1 cellular context compared by ENCODE assay signal in the genomic region with DNA sequence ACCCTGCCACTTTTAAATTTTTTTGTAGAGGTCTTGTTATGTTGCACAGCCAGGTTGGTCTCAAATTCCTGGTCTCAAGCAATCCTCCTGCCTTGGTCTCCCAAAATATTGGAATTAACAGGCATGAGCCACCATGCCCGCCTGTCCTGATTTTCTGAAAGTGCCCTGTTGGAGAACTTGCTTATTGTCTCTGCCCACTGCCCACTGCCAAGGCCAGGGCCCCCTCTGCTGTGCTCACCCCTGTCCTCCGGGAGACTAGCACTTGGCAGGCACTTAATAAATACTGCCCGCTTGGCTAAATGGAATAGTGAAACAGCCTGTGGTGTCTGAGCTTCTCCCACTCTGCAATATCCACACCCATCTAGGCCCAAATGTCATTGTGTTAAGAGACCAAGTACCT.
TF ChIP-seq lines count a peak whose summit lies in the region.

No MANE protein-coding gene starts in this region.

TF ChIP-seq in WTC11, 78 proteins besides CTCF, POLR2A, EP300 and RAD21:
- TF ChIP-seq, protein P1, sequence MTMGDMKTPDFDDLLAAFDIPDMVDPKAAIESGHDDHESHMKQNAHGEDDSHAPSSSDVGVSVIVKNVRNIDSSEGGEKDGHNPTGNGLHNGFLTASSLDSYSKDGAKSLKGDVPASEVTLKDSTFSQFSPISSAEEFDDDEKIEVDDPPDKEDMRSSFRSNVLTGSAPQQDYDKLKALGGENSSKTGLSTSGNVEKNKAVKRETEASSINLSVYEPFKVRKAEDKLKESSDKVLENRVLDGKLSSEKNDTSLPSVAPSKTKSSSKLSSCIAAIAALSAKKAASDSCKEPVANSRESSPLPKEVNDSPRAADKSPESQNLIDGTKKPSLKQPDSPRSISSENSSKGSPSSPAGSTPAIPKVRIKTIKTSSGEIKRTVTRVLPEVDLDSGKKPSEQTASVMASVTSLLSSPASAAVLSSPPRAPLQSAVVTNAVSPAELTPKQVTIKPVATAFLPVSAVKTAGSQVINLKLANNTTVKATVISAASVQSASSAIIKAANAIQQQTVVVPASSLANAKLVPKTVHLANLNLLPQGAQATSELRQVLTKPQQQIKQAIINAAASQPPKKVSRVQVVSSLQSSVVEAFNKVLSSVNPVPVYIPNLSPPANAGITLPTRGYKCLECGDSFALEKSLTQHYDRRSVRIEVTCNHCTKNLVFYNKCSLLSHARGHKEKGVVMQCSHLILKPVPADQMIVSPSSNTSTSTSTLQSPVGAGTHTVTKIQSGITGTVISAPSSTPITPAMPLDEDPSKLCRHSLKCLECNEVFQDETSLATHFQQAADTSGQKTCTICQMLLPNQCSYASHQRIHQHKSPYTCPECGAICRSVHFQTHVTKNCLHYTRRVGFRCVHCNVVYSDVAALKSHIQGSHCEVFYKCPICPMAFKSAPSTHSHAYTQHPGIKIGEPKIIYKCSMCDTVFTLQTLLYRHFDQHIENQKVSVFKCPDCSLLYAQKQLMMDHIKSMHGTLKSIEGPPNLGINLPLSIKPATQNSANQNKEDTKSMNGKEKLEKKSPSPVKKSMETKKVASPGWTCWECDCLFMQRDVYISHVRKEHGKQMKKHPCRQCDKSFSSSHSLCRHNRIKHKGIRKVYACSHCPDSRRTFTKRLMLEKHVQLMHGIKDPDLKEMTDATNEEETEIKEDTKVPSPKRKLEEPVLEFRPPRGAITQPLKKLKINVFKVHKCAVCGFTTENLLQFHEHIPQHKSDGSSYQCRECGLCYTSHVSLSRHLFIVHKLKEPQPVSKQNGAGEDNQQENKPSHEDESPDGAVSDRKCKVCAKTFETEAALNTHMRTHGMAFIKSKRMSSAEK (CRISPR knock-in tag; IDR thresholded peaks at IDR 0.05; ENCODE audit: borderline replicate concordance) = no peak
- TF ChIP-seq, protein P2, sequence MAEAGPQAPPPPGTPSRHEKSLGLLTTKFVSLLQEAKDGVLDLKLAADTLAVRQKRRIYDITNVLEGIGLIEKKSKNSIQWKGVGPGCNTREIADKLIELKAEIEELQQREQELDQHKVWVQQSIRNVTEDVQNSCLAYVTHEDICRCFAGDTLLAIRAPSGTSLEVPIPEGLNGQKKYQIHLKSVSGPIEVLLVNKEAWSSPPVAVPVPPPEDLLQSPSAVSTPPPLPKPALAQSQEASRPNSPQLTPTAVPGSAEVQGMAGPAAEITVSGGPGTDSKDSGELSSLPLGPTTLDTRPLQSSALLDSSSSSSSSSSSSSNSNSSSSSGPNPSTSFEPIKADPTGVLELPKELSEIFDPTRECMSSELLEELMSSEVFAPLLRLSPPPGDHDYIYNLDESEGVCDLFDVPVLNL (CRISPR knock-in tag; IDR thresholded peaks at IDR 0.05; ENCODE audit: borderline replicate concordance, low read depth) = no peak
- TF ChIP-seq, protein P3, sequence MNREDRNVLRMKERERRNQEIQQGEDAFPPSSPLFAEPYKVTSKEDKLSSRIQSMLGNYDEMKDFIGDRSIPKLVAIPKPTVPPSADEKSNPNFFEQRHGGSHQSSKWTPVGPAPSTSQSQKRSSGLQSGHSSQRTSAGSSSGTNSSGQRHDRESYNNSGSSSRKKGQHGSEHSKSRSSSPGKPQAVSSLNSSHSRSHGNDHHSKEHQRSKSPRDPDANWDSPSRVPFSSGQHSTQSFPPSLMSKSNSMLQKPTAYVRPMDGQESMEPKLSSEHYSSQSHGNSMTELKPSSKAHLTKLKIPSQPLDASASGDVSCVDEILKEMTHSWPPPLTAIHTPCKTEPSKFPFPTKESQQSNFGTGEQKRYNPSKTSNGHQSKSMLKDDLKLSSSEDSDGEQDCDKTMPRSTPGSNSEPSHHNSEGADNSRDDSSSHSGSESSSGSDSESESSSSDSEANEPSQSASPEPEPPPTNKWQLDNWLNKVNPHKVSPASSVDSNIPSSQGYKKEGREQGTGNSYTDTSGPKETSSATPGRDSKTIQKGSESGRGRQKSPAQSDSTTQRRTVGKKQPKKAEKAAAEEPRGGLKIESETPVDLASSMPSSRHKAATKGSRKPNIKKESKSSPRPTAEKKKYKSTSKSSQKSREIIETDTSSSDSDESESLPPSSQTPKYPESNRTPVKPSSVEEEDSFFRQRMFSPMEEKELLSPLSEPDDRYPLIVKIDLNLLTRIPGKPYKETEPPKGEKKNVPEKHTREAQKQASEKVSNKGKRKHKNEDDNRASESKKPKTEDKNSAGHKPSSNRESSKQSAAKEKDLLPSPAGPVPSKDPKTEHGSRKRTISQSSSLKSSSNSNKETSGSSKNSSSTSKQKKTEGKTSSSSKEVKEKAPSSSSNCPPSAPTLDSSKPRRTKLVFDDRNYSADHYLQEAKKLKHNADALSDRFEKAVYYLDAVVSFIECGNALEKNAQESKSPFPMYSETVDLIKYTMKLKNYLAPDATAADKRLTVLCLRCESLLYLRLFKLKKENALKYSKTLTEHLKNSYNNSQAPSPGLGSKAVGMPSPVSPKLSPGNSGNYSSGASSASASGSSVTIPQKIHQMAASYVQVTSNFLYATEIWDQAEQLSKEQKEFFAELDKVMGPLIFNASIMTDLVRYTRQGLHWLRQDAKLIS (CRISPR knock-in tag; IDR thresholded peaks at IDR 0.05; ENCODE audit: borderline replicate concordance) = no peak
- no peak for TF ChIP-seq SP1 (CRISPR knock-in tag; conservative IDR thresholded peaks at IDR 0.05)
